12 cellular contexts compared by ENCODE assay signal in the genomic region with DNA sequence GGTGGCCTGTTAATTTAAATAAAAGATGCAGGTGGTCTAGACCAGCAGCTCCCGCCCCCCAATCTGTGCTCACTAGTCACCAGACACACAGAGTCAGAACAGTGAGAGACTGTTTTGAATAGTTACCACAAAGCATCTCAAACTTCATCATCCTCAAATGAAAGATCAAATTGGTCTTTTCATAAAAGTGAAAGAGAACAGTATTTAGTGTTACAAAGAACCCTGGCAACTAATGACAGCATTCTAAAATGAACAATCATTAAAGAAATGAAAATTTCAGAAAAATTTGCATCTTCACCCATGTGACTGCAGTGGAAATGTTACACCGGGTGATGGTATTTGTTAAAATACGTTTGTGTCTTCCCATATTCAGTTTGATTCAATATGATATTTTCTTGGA.
DNase-seq lines count a peak whose midpoint lies in the region; ATAC-seq and TF ChIP-seq lines count a peak whose summit lies in the region.
"Had no signal": no experiment of that assay in that cellular context is flagged by ENCODE, and none has a peak within 500 bp of the region (broad histone marks: within the 10 kb centered on the region; RNA-seq: fewer than 3 reads in every experiment).

No MANE protein-coding gene starts in this region.

- H3K36me3 Mint-ChIP-seq in activated CD8-positive, alpha-beta T cell treated with anti-CD3 and anti-CD28 coated beads for 36 hours (ENCODE audit: low read depth): no peaks in the 10 kb centered on the region
- no peaks in the 10 kb centered on the region for H3K36me3 Mint-ChIP-seq in activated CD8-positive, alpha-beta T cell treated with anti-CD3 and anti-CD28 coated beads, Interleukin-2, amount 10 ng/mL, durations not matched to agents 7 days and 5 days (ENCODE audit: low read depth)
- H3K36me3 Mint-ChIP-seq in memory B cell: no peaks in the 10 kb centered on the region
- H3K36me3 Mint-ChIP-seq: brain; naive thymus-derived CD8-positive, alpha-beta T cell had no signal

- no peaks in the 10 kb centered on the region for H3K9me3 Mint-ChIP-seq in activated CD8-positive, alpha-beta T cell treated with anti-CD3 and anti-CD28 coated beads for 36 hours
- no peaks in the 10 kb centered on the region for H3K9me3 Mint-ChIP-seq in activated CD8-positive, alpha-beta T cell treated with anti-CD3 and anti-CD28 coated beads, Interleukin-2, amount 10 ng/mL, durations not matched to agents 7 days and 5 days (ENCODE audit: insufficient read depth)
- no peaks in the 10 kb centered on the region for H3K9me3 Mint-ChIP-seq in memory B cell
- H3K9me3 Mint-ChIP-seq: naive thymus-derived CD8-positive, alpha-beta T cell had no signal

- peaks cover 7% of the 10 kb centered on the region for H3K4me1 Mint-ChIP-seq in activated CD8-positive, alpha-beta T cell treated with anti-CD3 and anti-CD28 coated beads for 36 hours (ENCODE audit: low read depth)
- no peaks in the 10 kb centered on the region for H3K4me1 Mint-ChIP-seq in activated CD8-positive, alpha-beta T cell treated with anti-CD3 and anti-CD28 coated beads, Interleukin-2, amount 10 ng/mL, durations not matched to agents 7 days and 5 days (ENCODE audit: low read depth)
- H3K4me1 Mint-ChIP-seq in memory B cell: peaks cover 11% of the 10 kb centered on the region
- H3K4me1 Mint-ChIP-seq: naive thymus-derived CD8-positive, alpha-beta T cell had no signal

- POLR2A ChIA-PET in activated CD8-positive, alpha-beta T cell treated with anti-CD3 and anti-CD28 coated beads for 36 hours (lab: Charles Lee): interaction anchor here (3.1 kb wide), 1 partner anchor 66 kb away, joined by 11 read pairs; the partner anchor contains the start of gene PMAIP1
- POLR2A ChIA-PET in activated CD8-positive, alpha-beta T cell treated with anti-CD3 and anti-CD28 coated beads, Interleukin-2, amount 10 ng/mL, durations not matched to agents 7 days and 5 days (lab: Charles Lee): no interaction called here

- H3K4me3 Mint-ChIP-seq in activated CD8-positive, alpha-beta T cell treated with anti-CD3 and anti-CD28 coated beads for 36 hours: no peak overlapping the region
- no peak overlapping the region for H3K4me3 Mint-ChIP-seq in activated CD8-positive, alpha-beta T cell treated with anti-CD3 and anti-CD28 coated beads, Interleukin-2, amount 10 ng/mL, durations not matched to agents 7 days and 5 days
- no peak overlapping the region for H3K4me3 Mint-ChIP-seq in memory B cell
- H3K4me3 Mint-ChIP-seq: brain; naive thymus-derived CD8-positive, alpha-beta T cell had no signal

- CTCF ChIA-PET in activated CD8-positive, alpha-beta T cell treated with anti-CD3 and anti-CD28 coated beads for 36 hours (lab: Charles Lee): interaction anchor here (1.3 to 5.2 kb wide), 2 partner anchors 11 to 17 kb away, joined by 3 to 25 read pairs; no protein-coding TSS in a partner anchor
- CTCF ChIA-PET in activated CD8-positive, alpha-beta T cell treated with anti-CD3 and anti-CD28 coated beads, Interleukin-2, amount 10 ng/mL, durations not matched to agents 7 days and 5 days (lab: Charles Lee): interaction anchor here (1.2 to 5.5 kb wide), 3 partner anchors 11 to 154 kb away, joined by 3 to 27 read pairs (median 7); no protein-coding TSS in a partner anchor

- H3K27ac Mint-ChIP-seq in activated CD8-positive, alpha-beta T cell treated with anti-CD3 and anti-CD28 coated beads for 36 hours: no peak overlapping the region
- no peak overlapping the region for H3K27ac Mint-ChIP-seq in activated CD8-positive, alpha-beta T cell treated with anti-CD3 and anti-CD28 coated beads, Interleukin-2, amount 10 ng/mL, durations not matched to agents 7 days and 5 days
- peak overlapping the region; percentile 74 for H3K27ac Mint-ChIP-seq in memory B cell
- H3K27ac Mint-ChIP-seq: brain; naive thymus-derived CD8-positive, alpha-beta T cell had no signal

- no peak for TF ChIP-seq CTCF in activated CD8-positive, alpha-beta T cell treated with anti-CD3 and anti-CD28 coated beads for 36 hours (IDR thresholded peaks at IDR 0.05)

- peak; percentile 11 for DNase-seq in activated CD8-positive, alpha-beta T cell treated with anti-CD3 and anti-CD28 coated beads for 36 hours
- no peak for DNase-seq in activated CD8-positive, alpha-beta T cell treated with anti-CD3 and anti-CD28 coated beads, Interleukin-2, amount 10 ng/mL, durations not matched to agents 7 days and 5 days
- DNase-seq in memory B cell (ENCODE audit: low spot score in 2 of 2) (no peak), globus pallidus (ENCODE audit: low spot score) (no peak), AG20443 (ENCODE audit: low spot score) (no peak), NCI-H82 treated with DMSO at 0.1 percent for 48 hours (lab: John Stamatoyannopoulos, UW; ENCODE audit: unreplicated experiment) (no peak)
- DNase-seq: DND-41; esophagus squamous epithelium; naive thymus-derived CD8-positive, alpha-beta T cell had no signal

- intact Hi-C loops in activated CD8-positive, alpha-beta T cell treated with anti-CD3 and anti-CD28 coated beads for 36 hours (cut with micrococcal nuclease): no loop called here

- no peaks in the 10 kb centered on the region for H3K27me3 Mint-ChIP-seq in activated CD8-positive, alpha-beta T cell treated with anti-CD3 and anti-CD28 coated beads for 36 hours
- peaks cover 14% of the 10 kb centered on the region for H3K27me3 Mint-ChIP-seq in activated CD8-positive, alpha-beta T cell treated with anti-CD3 and anti-CD28 coated beads, Interleukin-2, amount 10 ng/mL, durations not matched to agents 7 days and 5 days (ENCODE audit: low read depth)
- H3K27me3 Mint-ChIP-seq in memory B cell: peaks cover 2% of the 10 kb centered on the region

- peak; percentile 67 for ATAC-seq in activated CD8-positive, alpha-beta T cell treated with anti-CD3 and anti-CD28 coated beads for 36 hours
- no peak for ATAC-seq in activated CD8-positive, alpha-beta T cell treated with anti-CD3 and anti-CD28 coated beads, Interleukin-2, amount 10 ng/mL, durations not matched to agents 7 days and 5 days
- ATAC-seq in GM21717 (IDR thresholded peaks at IDR 0.05; ENCODE audit: unreplicated experiment) (peak; percentile 40), HG03159 (IDR thresholded peaks at IDR 0.05; ENCODE audit: unreplicated experiment) (peak; percentile 48), memory B cell (ENCODE audit: low read depth) (peak; percentile 44)
- ATAC-seq: naive thymus-derived CD8-positive, alpha-beta T cell had no signal
